Comparison of ENCODE assay signal across 14 cellular contexts in the genomic region with DNA sequence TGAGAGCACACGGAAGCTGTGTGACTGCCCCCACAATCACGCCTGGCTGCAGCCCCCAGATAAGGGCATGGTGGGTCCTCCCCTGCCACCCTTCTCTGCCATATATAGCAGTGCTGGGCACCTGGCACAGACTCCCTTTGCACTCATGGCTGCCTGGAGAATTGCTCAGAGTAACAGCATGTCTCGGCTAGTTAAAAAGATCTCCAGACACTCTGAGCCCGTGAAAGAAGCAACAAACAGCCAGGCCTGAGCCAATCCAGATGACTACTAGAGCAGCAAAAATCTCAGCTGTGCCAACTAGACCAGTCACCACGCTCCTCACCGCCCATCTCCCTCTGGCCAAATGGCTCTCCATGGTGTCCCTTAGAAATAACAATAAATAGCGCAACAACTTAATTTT.
DNase-seq lines count a peak whose midpoint lies in the region; ATAC-seq, FAIRE-seq and TF ChIP-seq lines count a peak whose summit lies in the region.
"Had no signal": no experiment of that assay in that cellular context is flagged by ENCODE, and none has a peak within 500 bp of the region (broad histone marks: within the 10 kb centered on the region; RNA-seq: fewer than 3 reads in every experiment).

No MANE protein-coding gene starts in this region.

- DNase-seq in NCI-H1105 (lab: John Stamatoyannopoulos, UW) (peak; percentile 25), epithelial cell of esophagus (ENCODE audit: low read depth) (peak; percentile 96), keratinocyte (ENCODE audit: low read depth, low spot score) (peak; percentile 30), stomach (no peak), HuH-7 (ENCODE audit: low spot score) (no peak)
- DNase-seq in activated CD4-positive, alpha-beta memory T cell treated with anti-CD3 and anti-CD28 coated beads, Interleukin-2, amount 10 ng/mL, durations not matched to agents 7 days and 5 days: no peak
- no peak for DNase-seq in activated CD8-positive, alpha-beta T cell treated with anti-CD3 and anti-CD28 coated beads, Interleukin-2, amount 10 ng/mL, durations not matched to agents 7 days and 5 days
- DNase-seq: activated CD8-positive, alpha-beta memory T cell treated with anti-CD3 and anti-CD28 coated beads, Interleukin-2, amount 50 U/mL, for 48 hours; brain microvascular endothelial cell; CD8-positive, alpha-beta memory T cell; lower lobe of right lung; T-helper 2 cell had no signal

- H2AFZ ChIP-seq in keratinocyte (ENCODE audit: control insufficient read depth, low read length): no peak overlapping the region

- H3K4me2 ChIP-seq in keratinocyte (ENCODE audit: control insufficient read depth, extremely low read depth, insufficient read depth, low read depth, low read length): peak overlapping the region; percentile 55

- POLR2A ChIA-PET in activated CD4-positive, alpha-beta memory T cell treated with anti-CD3 and anti-CD28 coated beads, Interleukin-2, amount 10 ng/mL, durations not matched to agents 7 days and 5 days (lab: Charles Lee): no interaction called here
- POLR2A ChIA-PET in activated CD8-positive, alpha-beta T cell treated with anti-CD3 and anti-CD28 coated beads, Interleukin-2, amount 10 ng/mL, durations not matched to agents 7 days and 5 days (lab: Charles Lee): no interaction called here

- dilution Hi-C loops in keratinocyte (cut with MboI; ENCODE audit: extremely low pct_ligation_motif_present, low sequenced_read_pairs): no loop called here

- TF ChIP-seq POLR2A in stomach (IDR thresholded peaks at IDR 0.05): no peak

- H3K36me3 ChIP-seq in keratinocyte (ENCODE audit: control insufficient read depth in 2 of 2, extremely low read depth in 1 of 2, insufficient read depth in 2 of 2, low read length in 2 of 2) (no peaks in the 10 kb centered on the region), stomach (no peaks in the 10 kb centered on the region)
- H3K36me3 ChIP-seq: brain microvascular endothelial cell, lower lobe of right lung had no signal

- TF ChIP-seq EP300 in stomach (IDR thresholded peaks at IDR 0.05): peak; percentile 50

- H3K79me2 ChIP-seq in keratinocyte (ENCODE audit: control insufficient read depth, insufficient read depth, low read length): peaks cover 64% of the 10 kb centered on the region

- TF ChIP-seq CTCF in epithelial cell of esophagus (IDR thresholded peaks at IDR 0.05; ENCODE audit: insufficient read depth, low read depth, low read length, missing control alignments) (no peak), keratinocyte (optimal IDR thresholded peaks at IDR 0.05 in 1 of 3, IDR thresholded peaks at IDR 0.05 in 1 of 3, conservative IDR thresholded peaks at IDR 0.05 in 1 of 3; ENCODE audit: extremely low read depth in 1 of 3, insufficient read depth in 2 of 3, low read length in 3 of 3) (no peak), stomach (IDR thresholded peaks at IDR 0.05) (no peak)

- peaks cover 14% of the 10 kb centered on the region for H3K27me3 Mint-ChIP-seq in activated CD4-positive, alpha-beta memory T cell treated with anti-CD3 and anti-CD28 coated beads, Interleukin-2, amount 10 ng/mL, durations not matched to agents 7 days and 5 days
- peaks cover 17% of the 10 kb centered on the region for H3K27me3 Mint-ChIP-seq in activated CD8-positive, alpha-beta T cell treated with anti-CD3 and anti-CD28 coated beads, Interleukin-2, amount 10 ng/mL, durations not matched to agents 7 days and 5 days (ENCODE audit: low read depth)

- FAIRE-seq in keratinocyte (lab: Jason Lieb, UNC): peak; percentile 93
- FAIRE-seq: frontal cortex had no signal

- no peak overlapping the region for H3K27ac Mint-ChIP-seq in activated CD4-positive, alpha-beta memory T cell treated with anti-CD3 and anti-CD28 coated beads, Interleukin-2, amount 10 ng/mL, durations not matched to agents 7 days and 5 days
- H3K27ac Mint-ChIP-seq in activated CD8-positive, alpha-beta T cell treated with anti-CD3 and anti-CD28 coated beads, Interleukin-2, amount 10 ng/mL, durations not matched to agents 7 days and 5 days: no peak overlapping the region
- H3K27ac Mint-ChIP-seq: CD8-positive, alpha-beta memory T cell had no signal

- H3K36me3 Mint-ChIP-seq in activated CD4-positive, alpha-beta memory T cell treated with anti-CD3 and anti-CD28 coated beads, Interleukin-2, amount 10 ng/mL, durations not matched to agents 7 days and 5 days (ENCODE audit: low read depth): no peaks in the 10 kb centered on the region
- no peaks in the 10 kb centered on the region for H3K36me3 Mint-ChIP-seq in activated CD8-positive, alpha-beta T cell treated with anti-CD3 and anti-CD28 coated beads, Interleukin-2, amount 10 ng/mL, durations not matched to agents 7 days and 5 days (ENCODE audit: low read depth)
- H3K36me3 Mint-ChIP-seq: CD8-positive, alpha-beta memory T cell had no signal

- intact Hi-C loops in stomach (cut with DNase I; ENCODE audit: low total_unique reads): no loop called here

- H3K4me1 ChIP-seq in keratinocyte (ENCODE audit: control insufficient read depth, extremely low read depth, insufficient read depth, low read length) (peaks cover 64% of the 10 kb centered on the region), stomach (peaks cover 11 to 69% (median 28%) of the 10 kb centered on the region in 4 donors)

- H3K27me3 ChIP-seq in keratinocyte (ENCODE audit: control insufficient read depth, extremely low read depth, insufficient read depth, low read length) (no peaks in the 10 kb centered on the region), stomach (no peaks in the 10 kb centered on the region)
- H3K27me3 ChIP-seq: brain microvascular endothelial cell had no signal

- H3K4me3 ChIP-seq in epithelial cell of esophagus (ENCODE audit: low read length) (no peak overlapping the region), keratinocyte (ENCODE audit: control insufficient read depth in 2 of 3, extremely low read depth in 1 of 3, insufficient read depth in 2 of 3, low read depth in 1 of 3, low read length in 3 of 3) (peak overlapping the region in 1 of 3 experiments; percentile 22), stomach (no peak overlapping the region)
- H3K4me3 ChIP-seq: lower lobe of right lung had no signal

- H3K9me3 Mint-ChIP-seq in activated CD4-positive, alpha-beta memory T cell treated with anti-CD3 and anti-CD28 coated beads, Interleukin-2, amount 10 ng/mL, durations not matched to agents 7 days and 5 days: no peaks in the 10 kb centered on the region
- no peaks in the 10 kb centered on the region for H3K9me3 Mint-ChIP-seq in activated CD8-positive, alpha-beta T cell treated with anti-CD3 and anti-CD28 coated beads, Interleukin-2, amount 10 ng/mL, durations not matched to agents 7 days and 5 days (ENCODE audit: insufficient read depth)

- CTCF ChIA-PET in activated CD4-positive, alpha-beta memory T cell treated with anti-CD3 and anti-CD28 coated beads, Interleukin-2, amount 10 ng/mL, durations not matched to agents 7 days and 5 days (lab: Charles Lee): no interaction called here
- CTCF ChIA-PET in activated CD8-positive, alpha-beta T cell treated with anti-CD3 and anti-CD28 coated beads, Interleukin-2, amount 10 ng/mL, durations not matched to agents 7 days and 5 days (lab: Charles Lee): no interaction called here

- H3K27ac ChIP-seq in keratinocyte (ENCODE audit: control insufficient read depth, insufficient read depth, low read length): peak overlapping the region; percentile 70
- peak overlapping the region in 2 of 5 donors; percentile 5 to 29 for H3K27ac ChIP-seq in stomach
- H3K27ac ChIP-seq: brain microvascular endothelial cell, lower lobe of right lung had no signal

- 55 to 87% (median 72%) methylated on average over 7 of the region's 7 CpGs for WGBS in stomach, 5 donors

- H3K9me3 ChIP-seq in keratinocyte (ENCODE audit: control insufficient read depth, low read depth, low read length) (no peaks in the 10 kb centered on the region), stomach (no peaks in the 10 kb centered on the region)
- H3K9me3 ChIP-seq: lower lobe of right lung had no signal

- H3K9ac ChIP-seq in keratinocyte (ENCODE audit: control insufficient read depth, extremely low read depth, insufficient read depth, low read length): no peak overlapping the region

- H3K4me3 Mint-ChIP-seq in activated CD4-positive, alpha-beta memory T cell treated with anti-CD3 and anti-CD28 coated beads, Interleukin-2, amount 10 ng/mL, durations not matched to agents 7 days and 5 days: no peak overlapping the region
- H3K4me3 Mint-ChIP-seq in activated CD8-positive, alpha-beta T cell treated with anti-CD3 and anti-CD28 coated beads, Interleukin-2, amount 10 ng/mL, durations not matched to agents 7 days and 5 days: no peak overlapping the region
- H3K4me3 Mint-ChIP-seq: CD8-positive, alpha-beta memory T cell had no signal

- no peak for ATAC-seq in GM18517 (IDR thresholded peaks at IDR 0.05; ENCODE audit: unreplicated experiment)
- ATAC-seq in activated CD8-positive, alpha-beta T cell treated with anti-CD3 and anti-CD28 coated beads, Interleukin-2, amount 10 ng/mL, durations not matched to agents 7 days and 5 days: no peak
- ATAC-seq: lower lobe of right lung had no signal

- no peaks in the 10 kb centered on the region for H3K9me1 ChIP-seq in keratinocyte (ENCODE audit: control insufficient read depth, extremely low read depth, insufficient read depth, low read length)

- H3K4me1 Mint-ChIP-seq in activated CD4-positive, alpha-beta memory T cell treated with anti-CD3 and anti-CD28 coated beads, Interleukin-2, amount 10 ng/mL, durations not matched to agents 7 days and 5 days: no peaks in the 10 kb centered on the region
- H3K4me1 Mint-ChIP-seq in activated CD8-positive, alpha-beta T cell treated with anti-CD3 and anti-CD28 coated beads, Interleukin-2, amount 10 ng/mL, durations not matched to agents 7 days and 5 days (ENCODE audit: low read depth): no peaks in the 10 kb centered on the region
- H3K4me1 Mint-ChIP-seq: CD8-positive, alpha-beta memory T cell had no signal

- H4K20me1 ChIP-seq in keratinocyte (ENCODE audit: control insufficient read depth, extremely low read depth, insufficient read depth, low read length): no peaks in the 10 kb centered on the region

Comparison
In these comparisons a context has a peak if more than half of its experiments do, and no peak if none do; other contexts are left out.
1. DNase-seq: peak in NCI-H1105 (single experiment), epithelial cell of esophagus (single experiment) and keratinocyte (single experiment); none in stomach (single experiment), activated CD4-positive, alpha-beta memory T cell treated with anti-CD3 and anti-CD28 coated beads, Interleukin-2, amount 10 ng/mL, durations not matched to agents 7 days and 5 days (single experiment), HuH-7 (single experiment) and activated CD8-positive, alpha-beta T cell treated with anti-CD3 and anti-CD28 coated beads, Interleukin-2, amount 10 ng/mL, durations not matched to agents 7 days and 5 days (single experiment).